8 cellular contexts compared by ENCODE assay signal in genomic region chr22:45548991-45549736, GRCh38. TPM values are rescaled to one million over a fixed set of nuclear protein-coding genes. Genes with fewer than 3 reads are reported as not detected.
DNase-seq lines count a peak whose midpoint lies in the region; ATAC-seq, FAIRE-seq and TF ChIP-seq lines count a peak whose summit lies in the region.

No MANE protein-coding gene starts in this region.

- no peaks in the 10 kb centered on the region for H3K27me3 ChIP-seq in mucosa of rectum (ENCODE audit: control insufficient read depth in 2 of 2, insufficient read depth in 2 of 2, low read length in 2 of 2)

- H3K27me3 Mint-ChIP-seq in chondrocyte (ENCODE audit: low read depth), result no peaks in the 10 kb centered on the region
- H3K27me3 Mint-ChIP-seq in activated T-cell treated with anti-CD3 and anti-CD28 coated beads, Interleukin-2, amount 50 U/mL, for 4 hours (ENCODE audit: low read depth), result peaks cover 6% of the 10 kb centered on the region

- ATAC-seq in A549 (peak; percentile 88 to 91), GM21717 (IDR thresholded peaks at IDR 0.05; ENCODE audit: unreplicated experiment) (no peak)
- ATAC-seq in activated T-cell treated with anti-CD3 and anti-CD28 coated beads, Interleukin-2, amount 50 U/mL, for 4 hours, result no peak

- FAIRE-seq in A549 (lab: Jason Lieb, UNC), result no peak

- no peak for TF ChIP-seq POLR2A in A549 (IDR thresholded peaks at IDR 0.05; ENCODE audit: low read length)

- peaks cover 12% of the 10 kb centered on the region for H3K36me3 Mint-ChIP-seq in chondrocyte (ENCODE audit: low read depth)
- H3K36me3 Mint-ChIP-seq in activated T-cell treated with anti-CD3 and anti-CD28 coated beads, Interleukin-2, amount 50 U/mL, for 4 hours (ENCODE audit: insufficient read depth), result no peaks in the 10 kb centered on the region

- TF ChIP-seq CTCF in A549 (IDR thresholded peaks at IDR 0.05) (peak; percentile 61), chondrocyte (IDR thresholded peaks at IDR 0.05) (peak; percentile 72)

- no peak overlapping the region for H3K4me3 ChIP-seq in A549
- no peak overlapping the region for H3K4me3 ChIP-seq in mucosa of rectum (ENCODE audit: low read length in 2 of 2)

- H3K4me1 ChIP-seq in A549, result peaks cover 41% of the 10 kb centered on the region
- peaks cover 14 to 20% of the 10 kb centered on the region in 2 donors for H3K4me1 ChIP-seq in mucosa of rectum (ENCODE audit: control insufficient read depth in 2 of 2, insufficient read depth in 2 of 2, low read length in 2 of 2)

- H3K4me1 Mint-ChIP-seq in chondrocyte (ENCODE audit: low read depth), result peaks cover 61% of the 10 kb centered on the region
- peaks cover 2% of the 10 kb centered on the region for H3K4me1 Mint-ChIP-seq in activated T-cell treated with anti-CD3 and anti-CD28 coated beads, Interleukin-2, amount 50 U/mL, for 4 hours (ENCODE audit: low read depth)

- peaks cover 4% of the 10 kb centered on the region; the same call in 1 of the 3 replicates for H3K9me3 ChIP-seq in A549
- H3K9me3 ChIP-seq in mucosa of rectum (ENCODE audit: control insufficient read depth in 2 of 2, low read length in 2 of 2), result no peaks in the 10 kb centered on the region

- H3K27ac ChIP-seq in A549 (peak overlapping the region; percentile 93 to 96), mucosa of rectum (ENCODE audit: low read depth in 2 of 2, low read length in 2 of 2) (peak overlapping the region; percentile 52 to 65)

- H3K27ac Mint-ChIP-seq in chondrocyte (ENCODE audit: unreplicated experiment), result peak overlapping the region; percentile 97

- CTCF ChIA-PET in A549 (lab: Yijun Ruan, JAX), result interaction anchor here (0.8 to 2.5 kb wide), 11 partner anchors 9 to 375 kb away, joined by 3 to 9 read pairs (median 3); no protein-coding TSS in a partner anchor

- 0 out of 5 replicates have a peak, but pooled peaks of 1 of the 2 experiments have one; percentile 14 for TF ChIP-seq EP300 in A549 (IDR thresholded peaks at IDR 0.05)

- POLR2A ChIA-PET in A549 (lab: Yijun Ruan, JAX), result interaction anchor here (0.9 kb wide), 1 partner anchor 56 kb away, joined by 5 read pairs; no protein-coding TSS in a partner anchor

- H3K9ac ChIP-seq in mucosa of rectum (ENCODE audit: low read depth in 1 of 2, low read length in 2 of 2), result no peak overlapping the region

- H3K9me3 Mint-ChIP-seq in chondrocyte (ENCODE audit: low read depth), result no peaks in the 10 kb centered on the region
- no peaks in the 10 kb centered on the region for H3K9me3 Mint-ChIP-seq in activated T-cell treated with anti-CD3 and anti-CD28 coated beads, Interleukin-2, amount 50 U/mL, for 4 hours

- H3K36me3 ChIP-seq in mucosa of rectum (ENCODE audit: control insufficient read depth in 2 of 2, insufficient read depth in 2 of 2, low read length in 2 of 2), result no peaks in the 10 kb centered on the region

- 10% methylated on average over 6 of the region's 17 CpGs for WGBS in A549 (ENCODE audit: missing lambda C conversion rate)

- DNase-seq in A549 (ENCODE audit: low read depth in 1 of 2, low spot score in 1 of 2) (peak; percentile 88 to 90), HS-27A (ENCODE audit: low read depth) (peak; percentile 64), chondrocyte (ENCODE audit: low spot score) (peak; percentile 85), hippocampal formation (lab: John Stamatoyannopoulos, UW) (no peak)
- no peak for DNase-seq in activated T-cell treated with anti-CD3 and anti-CD28 coated beads, Interleukin-2, amount 50 U/mL, for 4 hours
- no peak for DNase-seq in activated CD4-positive, CD25-positive, alpha-beta regulatory T cell treated with anti-CD3 and anti-CD28 coated beads, Interleukin-2, amount 50 U/mL, for 72 hours

- no peak overlapping the region for H3K4me3 Mint-ChIP-seq in chondrocyte (ENCODE audit: unreplicated experiment)
- H3K4me3 Mint-ChIP-seq in activated T-cell treated with anti-CD3 and anti-CD28 coated beads, Interleukin-2, amount 50 U/mL, for 4 hours, result no peak overlapping the region

- peak overlapping the region; percentile 70 for H3K4me2 ChIP-seq in A549

- TF ChIP-seq RAD21 in A549 (conservative IDR thresholded peaks at IDR 0.05 in 1 of 2, IDR thresholded peaks at IDR 0.05 in 1 of 2), result peak; percentile 42 to 58; a peak in 4 of 5 replicates

TF ChIP-seq in A549, 52 proteins besides CTCF, POLR2A, EP300 and RAD21 (continues in another document):
- TF ChIP-seq MYC (IDR thresholded peaks at IDR 0.05; ENCODE audit: borderline replicate concordance, low read length) (no peak), ELK1 (IDR thresholded peaks at IDR 0.05; ENCODE audit: low read depth, low read length) (no peak), CHD2 (IDR thresholded peaks at IDR 0.05; ENCODE audit: low read length, partially characterized antibody) (no peak), HOXB5 (CRISPR knock-in tag; IDR thresholded peaks at IDR 0.05) (peak; percentile 91), CBX2 (IDR thresholded peaks at IDR 0.05; ENCODE audit: borderline replicate concordance, low read depth) (no peak), ZNF302 (CRISPR knock-in tag; IDR thresholded peaks at IDR 0.05) (no peak), NFE2L2 (conservative IDR thresholded peaks at IDR 0.05; ENCODE audit: low read length) (peak; percentile 41; the same call in 1 of the 2 replicates), JUN (IDR thresholded peaks at IDR 0.05) (peak in 1 of 2 experiments; percentile 47; a peak in 1 of 5 replicates), FOSL2 (IDR thresholded peaks at IDR 0.05) (0 out of 2 replicates have a peak, but pooled peaks have one; percentile 19), FOSL2 (CRISPR knock-in tag; IDR thresholded peaks at IDR 0.05) (peak; percentile 87), GATA3 (IDR thresholded peaks at IDR 0.05; ENCODE audit: borderline replicate concordance) (peak; percentile 73), MAFK (IDR thresholded peaks at IDR 0.05; ENCODE audit: partially characterized antibody) (peak; percentile 90), ESRRA (IDR thresholded peaks at IDR 0.05; ENCODE audit: borderline replicate concordance, low read length) (no peak), CEBPB (IDR thresholded peaks at IDR 0.05) (no peak), HEYL (CRISPR knock-in tag; IDR thresholded peaks at IDR 0.05) (no peak), PBX3 (IDR thresholded peaks at IDR 0.05) (0 out of 2 replicates have a peak, but pooled peaks have one; percentile 47), USF2 (IDR thresholded peaks at IDR 0.05) (peak; percentile 36; the same call in 1 of the 2 replicates), MAZ (IDR thresholded peaks at IDR 0.05; ENCODE audit: borderline replicate concordance, low read depth, low read length) (no peak)
- TF ChIP-seq, protein P1, sequence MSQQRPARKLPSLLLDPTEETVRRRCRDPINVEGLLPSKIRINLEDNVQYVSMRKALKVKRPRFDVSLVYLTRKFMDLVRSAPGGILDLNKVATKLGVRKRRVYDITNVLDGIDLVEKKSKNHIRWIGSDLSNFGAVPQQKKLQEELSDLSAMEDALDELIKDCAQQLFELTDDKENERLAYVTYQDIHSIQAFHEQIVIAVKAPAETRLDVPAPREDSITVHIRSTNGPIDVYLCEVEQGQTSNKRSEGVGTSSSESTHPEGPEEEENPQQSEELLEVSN (IDR thresholded peaks at IDR 0.05; ENCODE audit: borderline replicate concordance, low read depth), result no peak

RNA-seq across cellular contexts. Expression of gene FBLN1, which starts 46.5 kb away (rescaled TPM):
- 18.2 and 20.0 TPM in 2 replicates for polyA plus RNA-seq in A549 (2011; rRNA removed)
- 28.9 and 37.7 TPM in 2 replicates for polyA plus RNA-seq in A549 (2012; cell fraction: cytosol; rRNA removed)
- polyA plus RNA-seq in A549 (2012; cell fraction: nucleus; rRNA removed), result 60.5 and 67.1 TPM in 2 replicates
- 31.0 to 34.4 TPM (median 32.7 TPM) in 3 replicates for polyA plus RNA-seq in A549 (2017; fragmentation: RNase III; extraction: RNeasy Plus Mini Kit Qiagen cat#74134 plus additional on column Dnase treatment)
- polyA minus RNA-seq in A549 (2011; rRNA and poly(A)+ RNA removed), result 16.9 and 22.5 TPM in 2 replicates
- 127 to 186 TPM (median 183 TPM) in 3 replicates for total RNA-seq in chondrocyte
- total RNA-seq in activated T-cell treated with anti-CD3 and anti-CD28 coated beads, Interleukin-2, amount 50 U/mL, for 4 hours, result under 1 TPM; 0.43 to 0.69 (median 0.46) TPM

Comparison
In these comparisons a context has a peak if more than half of its experiments do, and no peak if none do; other contexts are left out.
1. ATAC-seq: peak in A549 (2 of 2); none in activated T-cell treated with anti-CD3 and anti-CD28 coated beads, Interleukin-2, amount 50 U/mL, for 4 hours (0 of 2) and GM21717 (single experiment).
2. DNase-seq: peak in A549 (2 of 2), HS-27A (single experiment) and chondrocyte (single experiment); none in activated T-cell treated with anti-CD3 and anti-CD28 coated beads, Interleukin-2, amount 50 U/mL, for 4 hours (single experiment), activated CD4-positive, CD25-positive, alpha-beta regulatory T cell treated with anti-CD3 and anti-CD28 coated beads, Interleukin-2, amount 50 U/mL, for 72 hours (single experiment) and hippocampal formation (0 of 2).
3. RNA of gene FBLN1, which starts 46.5 kb away (total RNA-seq): 127 to 186 TPM in chondrocyte; 0.43 to 0.69 TPM in activated T-cell treated with anti-CD3 and anti-CD28 coated beads, Interleukin-2, amount 50 U/mL, for 4 hours; every median in the first group is over 10 times any median in the second.